6 cellular contexts compared by ENCODE assay signal in genomic region chr6:53721766-53722165, GRCh38.
"Had no signal": no experiment of that assay in that cellular context is flagged by ENCODE, and none has a peak within 500 bp of the region (broad histone marks: within the 10 kb centered on the region; RNA-seq: fewer than 3 reads in every experiment).

No MANE protein-coding gene starts in this region.

- ATAC-seq: GM23338, HepG2 had no signal

- H3K4me3 ChIP-seq: GM23338 had no signal

- H2AFZ ChIP-seq: GM23338 had no signal

- DNase-seq: H9, HCEC 1CT, KBM-7 had no signal

- H3K27ac ChIP-seq: HL-60 had no signal

- H3K4me2 ChIP-seq: GM23338 had no signal
